ENCODE assay signal across 12 cellular contexts in the genomic region with DNA sequence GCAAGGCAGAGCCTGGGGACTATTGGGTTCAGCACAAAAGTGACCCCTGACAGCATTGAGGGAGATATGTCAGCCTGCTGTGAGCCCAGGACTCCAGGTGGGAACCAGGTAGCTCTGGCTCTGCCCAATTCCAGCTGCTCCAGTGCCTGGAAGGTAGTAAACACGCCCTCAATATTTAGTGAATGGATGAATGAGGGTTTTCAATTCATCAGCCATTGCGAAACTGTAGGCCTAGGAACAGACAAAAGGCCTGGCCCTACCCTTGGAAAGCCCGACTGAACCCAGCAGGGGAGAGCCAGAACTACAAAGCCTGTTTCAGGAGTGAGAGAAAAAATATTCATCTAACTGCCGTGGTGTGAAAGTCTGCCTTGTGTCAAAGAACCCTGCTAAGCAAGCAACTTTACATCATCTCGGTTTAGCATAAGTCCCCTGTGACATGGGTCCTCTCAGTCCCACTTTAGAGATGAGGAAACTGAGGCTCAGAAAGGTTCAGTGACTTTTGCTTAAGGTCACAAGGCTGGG. TPM values are rescaled to one million over a fixed set of nuclear protein-coding genes. Genes with fewer than 3 reads are reported as not detected.
DNase-seq lines count a peak whose midpoint lies in the region; ATAC-seq and TF ChIP-seq lines count a peak whose summit lies in the region.
"Had no signal": no experiment of that assay in that cellular context is flagged by ENCODE, and none has a peak within 500 bp of the region (broad histone marks: within the 10 kb centered on the region; RNA-seq: fewer than 3 reads in every experiment).

No MANE protein-coding gene starts in this region.

- H3K4me1 ChIP-seq in CD4-positive, alpha-beta memory T cell (ENCODE audit: insufficient read depth, low read length): peaks cover 64% of the 10 kb centered on the region

- TF ChIP-seq CTCF in HL-60 (IDR thresholded peaks at IDR 0.05; ENCODE audit: insufficient read depth, low read length) (no peak), RWPE1 (conservative IDR thresholded peaks at IDR 0.05; ENCODE audit: low read depth) (no peak), coronary artery (IDR thresholded peaks at IDR 0.05) (no peak)

- H3K9me3 ChIP-seq in CD4-positive, alpha-beta memory T cell (ENCODE audit: control insufficient read depth in 1 of 2, low read length in 2 of 2): no peaks in the 10 kb centered on the region
- H3K9me3 ChIP-seq: gastrocnemius medialis had no signal

- intact Hi-C loops in CD4-positive, alpha-beta memory T cell (cut with micrococcal nuclease): no loop called here

- peaks cover 28 to 78% (median 55%) of the 10 kb centered on the region in 4 donors for H3K4me1 Mint-ChIP-seq in CD4-positive, alpha-beta memory T cell

- no peaks in the 10 kb centered on the region for H3K36me3 Mint-ChIP-seq in CD4-positive, alpha-beta memory T cell

- POLR2A ChIA-PET in CD4-positive, alpha-beta memory T cell (lab: Charles Lee; ENCODE audit: partially characterized antibody): interaction anchor here (1.6 to 24.9 kb wide), 2 partner anchors 16 to 34 kb away, joined by 5 to 1342 read pairs; partner anchors contain the start of gene CSK
- POLR2A ChIA-PET in RWPE1 (lab: Yijun Ruan, JAX; ENCODE audit: low non-redundant PET): no interaction called here

- H3K27ac Mint-ChIP-seq in CD4-positive, alpha-beta memory T cell: peak overlapping the region in 6 of 7 donors; percentile 24 to 86 (median 60)

- no peak for DNase-seq in CD4-positive, alpha-beta memory T cell
- DNase-seq in HL-60 (ENCODE audit: low read depth in 1 of 2, low spot score in 1 of 2) (no peak), RWPE1 (ENCODE audit: low spot score) (no peak), iPS-NIHi11 (ENCODE audit: low spot score) (peak; percentile 60), coronary artery (ENCODE audit: low spot score) (no peak), dermis blood vessel endothelial cell (no peak)
- DNase-seq: EL, gastrocnemius medialis had no signal

- H3K27ac ChIP-seq in CD4-positive, alpha-beta memory T cell (ENCODE audit: low read depth, low read length): no peak overlapping the region
- H3K27ac ChIP-seq in HL-60 (replicated peaks): peak overlapping the region; percentile 11; the same call in 1 of the 2 replicates
- H3K27ac ChIP-seq in RWPE1: peak overlapping the region; percentile 33
- no peak overlapping the region for H3K27ac ChIP-seq in coronary artery
- H3K27ac ChIP-seq: gastrocnemius medialis had no signal

- peaks cover under 1% of the 10 kb centered on the region in 2 donors for H3K27me3 Mint-ChIP-seq in CD4-positive, alpha-beta memory T cell

- H3K27me3 ChIP-seq in CD4-positive, alpha-beta memory T cell (ENCODE audit: insufficient read depth, low read length): no peaks in the 10 kb centered on the region
- no peaks in the 10 kb centered on the region for H3K27me3 ChIP-seq in HL-60 (ENCODE audit: insufficient read depth, poor library complexity, severe bottlenecking)
- H3K27me3 ChIP-seq: gastrocnemius medialis had no signal

- H3K4me3 ChIP-seq in CD4-positive, alpha-beta memory T cell (ENCODE audit: low read length in 2 of 2): no peak overlapping the region
- H3K4me3 ChIP-seq in HL-60 (replicated peaks; ENCODE audit: insufficient read depth, low read length) (no peak overlapping the region), coronary artery (no peak overlapping the region)
- H3K4me3 ChIP-seq: gastrocnemius medialis had no signal

- no peaks in the 10 kb centered on the region for H3K36me3 ChIP-seq in CD4-positive, alpha-beta memory T cell (ENCODE audit: insufficient read depth, low read length)
- H3K36me3 ChIP-seq: gastrocnemius medialis had no signal

- H3K4me3 Mint-ChIP-seq in CD4-positive, alpha-beta memory T cell: no peak overlapping the region

- no peaks in the 10 kb centered on the region for H3K9me3 Mint-ChIP-seq in CD4-positive, alpha-beta memory T cell

- CTCF ChIA-PET in CD4-positive, alpha-beta memory T cell (lab: Charles Lee; ENCODE audit: partially characterized antibody): interaction anchor here (0.7 to 31.6 kb wide), 5 partner anchors 21 to 141 kb away, joined by 3 to 1908 read pairs (median 13); partner anchors contain the start of genes CSK, LMAN1L and ULK3
- CTCF ChIA-PET in RWPE1 (lab: Yijun Ruan, JAX): interaction anchor here (0.6 to 7.1 kb wide), 3 partner anchors 16 to 176 kb away, joined by 3 to 38 read pairs (median 3); no protein-coding TSS in a partner anchor

- no peak for ATAC-seq in HG03280 (IDR thresholded peaks at IDR 0.05; ENCODE audit: unreplicated experiment)
- ATAC-seq in GM21529 (IDR thresholded peaks at IDR 0.05; ENCODE audit: unreplicated experiment): no peak
- ATAC-seq: gastrocnemius medialis had no signal

RNA-seq across cellular contexts. Expression of gene CSK, which starts 8.1 kb away (rescaled TPM):
- total RNA-seq in CD4-positive, alpha-beta memory T cell: 100 to 1,000 TPM; 234 to 247 TPM
- polyA plus RNA-seq in CD4-positive, alpha-beta memory T cell: 100 to 1,000 TPM in 1 of 2 donors, 10 to 100 TPM in 1; 72.5 to 125 TPM
- total RNA-seq in dermis blood vessel endothelial cell: 31.5 and 87.8 TPM in 2 replicates

RNA-seq across cellular contexts. Expression of gene CYP1A2, which starts 25.1 kb away (rescaled TPM):
- not detected for total RNA-seq in CD4-positive, alpha-beta memory T cell
- not detected for polyA plus RNA-seq in CD4-positive, alpha-beta memory T cell
- not detected in 2 replicates for total RNA-seq in dermis blood vessel endothelial cell
- total RNA-seq: cardiac septum, gastrocnemius medialis, subcutaneous adipose tissue had no signal

RNA-seq across cellular contexts. Expression of gene LMAN1L, which starts 38.8 kb away (rescaled TPM):
- total RNA-seq in CD4-positive, alpha-beta memory T cell: under 1 TPM; 0.23 to 0.39 TPM
- polyA plus RNA-seq in CD4-positive, alpha-beta memory T cell: not detected
- total RNA-seq in dermis blood vessel endothelial cell: not detected in 2 replicates
- total RNA-seq: gastrocnemius medialis, subcutaneous adipose tissue had no signal

RNA-seq across cellular contexts. Expression of gene CYP1A1, which starts 48.5 kb away (rescaled TPM):
- under 1 TPM; 0.11 to 0.26 TPM for total RNA-seq in CD4-positive, alpha-beta memory T cell
- not detected for polyA plus RNA-seq in CD4-positive, alpha-beta memory T cell
- 37.6 and 89.4 TPM in 2 replicates for total RNA-seq in dermis blood vessel endothelial cell

RNA-seq across cellular contexts. Expression of gene CPLX3, which starts 52.6 kb away (rescaled TPM):
- not detected for total RNA-seq in CD4-positive, alpha-beta memory T cell
- polyA plus RNA-seq in CD4-positive, alpha-beta memory T cell: not detected
- total RNA-seq in dermis blood vessel endothelial cell: not detected in 2 replicates
- total RNA-seq: gastrocnemius medialis, subcutaneous adipose tissue had no signal

Comparison
In these comparisons a context has a peak if more than half of its experiments do, and no peak if none do; other contexts are left out.
1. H3K27ac ChIP-seq: peak in HL-60 (single experiment) and RWPE1 (single experiment); none in CD4-positive, alpha-beta memory T cell (single experiment) and coronary artery (0 of 2).